In genomic region chrX:43592597-43592996, GRCh38 we compare ENCODE assay signal across 22 cellular contexts.
"Had no signal": no experiment of that assay in that cellular context is flagged by ENCODE, and none has a peak within 500 bp of the region (broad histone marks: within the 10 kb centered on the region; RNA-seq: fewer than 3 reads in every experiment).

No MANE protein-coding gene starts in this region.

- H3K36me3 Mint-ChIP-seq: brain; stimulated activated effector memory CD8-positive, alpha-beta T cell treated with anti-CD3 and anti-CD28 coated beads, Interleukin-12 subunit alpha, Interleukin-12 subunit beta, amount 100 ng/mL, for 72 hours had no signal

- H3K27me3 ChIP-seq: right lobe of liver, uterus had no signal

- H3K27me3 Mint-ChIP-seq: stimulated activated naive CD8-positive, alpha-beta T cell treated with anti-CD3 and anti-CD28 coated beads, Interleukin-15, amount 100 ng/mL, for 72 hours had no signal

- H3K36me3 ChIP-seq: right lobe of liver, uterus had no signal

- H3K27ac Mint-ChIP-seq: activated CD8-positive, alpha-beta T cell treated with anti-CD3 and anti-CD28 coated beads, Interleukin-2, amount 10 ng/mL, durations not matched to agents 7 days and 5 days; activated naive CD8-positive, alpha-beta T cell treated with anti-CD3 and anti-CD28 coated beads, Interleukin-2, amount 50 U/mL, for 24 hours; activated T-helper 1 cell treated with anti-CD3 and anti-CD28 coated beads, Interleukin-12 subunit alpha, Interleukin-12 subunit beta, Interleukin-2, Interleukin-4 antibody, amounts not matched to agents 30 ng/mL and 10 ng/mL and 1 ng/mL, durations not matched to agents 14 hours and 24 hours and 36 hours; brain; nephron; stimulated activated effector memory CD8-positive, alpha-beta T cell treated with anti-CD3 and anti-CD28 coated beads, Interleukin-12 subunit alpha, Interleukin-12 subunit beta, amount 100 ng/mL, for 72 hours; stimulated activated naive CD8-positive, alpha-beta T cell treated with anti-CD3 and anti-CD28 coated beads, Interleukin-15, amount 100 ng/mL, for 72 hours had no signal

- ATAC-seq: activated CD8-positive, alpha-beta T cell treated with anti-CD3 and anti-CD28 coated beads, Interleukin-2, amount 10 ng/mL, durations not matched to agents 7 days and 5 days; activated naive CD8-positive, alpha-beta T cell treated with anti-CD3 and anti-CD28 coated beads, Interleukin-2, amount 50 U/mL, for 24 hours; stimulated activated effector memory CD8-positive, alpha-beta T cell treated with anti-CD3 and anti-CD28 coated beads, Interleukin-12 subunit alpha, Interleukin-12 subunit beta, amount 100 ng/mL, for 72 hours; stimulated activated naive CD8-positive, alpha-beta T cell treated with anti-CD3 and anti-CD28 coated beads, Interleukin-15, amount 100 ng/mL, for 72 hours had no signal

- H3K4me3 Mint-ChIP-seq: activated CD8-positive, alpha-beta T cell treated with anti-CD3 and anti-CD28 coated beads, Interleukin-2, amount 10 ng/mL, durations not matched to agents 7 days and 5 days; activated naive CD8-positive, alpha-beta T cell treated with anti-CD3 and anti-CD28 coated beads, Interleukin-2, amount 50 U/mL, for 24 hours; activated T-helper 1 cell treated with anti-CD3 and anti-CD28 coated beads, Interleukin-12 subunit alpha, Interleukin-12 subunit beta, Interleukin-2, Interleukin-4 antibody, amounts not matched to agents 30 ng/mL and 10 ng/mL and 1 ng/mL, durations not matched to agents 14 hours and 24 hours and 36 hours; brain; nephron; stimulated activated effector memory CD8-positive, alpha-beta T cell treated with anti-CD3 and anti-CD28 coated beads, Interleukin-12 subunit alpha, Interleukin-12 subunit beta, amount 100 ng/mL, for 72 hours; stimulated activated naive CD8-positive, alpha-beta T cell treated with anti-CD3 and anti-CD28 coated beads, Interleukin-15, amount 100 ng/mL, for 72 hours had no signal

- H3K9me3 ChIP-seq: right lobe of liver, uterus had no signal

- DNase-seq: activated CD4-positive, alpha-beta T cell treated with anti-CD3 and anti-CD28 coated beads for 1 hour; activated CD4-positive, alpha-beta T cell treated with anti-CD3 and anti-CD28 coated beads, Interleukin-2, amount 50 U/mL, for 1 hour; activated CD8-positive, alpha-beta T cell treated with anti-CD3 and anti-CD28 coated beads, Interleukin-2, amount 10 ng/mL, durations not matched to agents 7 days and 5 days; activated gamma-delta T cell; activated naive CD4-positive, alpha-beta T cell treated with anti-CD3 and anti-CD28 coated beads, Interleukin-2, amount 50 U/mL, for 16 hours; activated naive CD8-positive, alpha-beta T cell treated with anti-CD3 and anti-CD28 coated beads, Interleukin-2, amount 50 U/mL, for 24 hours; central memory CD4-positive, alpha-beta T cell; effector memory CD4-positive, alpha-beta T cell; foreskin fibroblast; mesenchymal stem cell; nucleus accumbens; stimulated activated CD4-positive, alpha-beta T cell treated with anti-CD3 and anti-CD28 coated beads, Interleukin-1b, Interleukin-23, amount 100 ng/mL, for 48 hours; stimulated activated naive CD8-positive, alpha-beta T cell treated with anti-CD3 and anti-CD28 coated beads, Interleukin-15, amount 100 ng/mL, for 72 hours; T-helper 9 cell; trophoblast cell; uterus had no signal

- H3K4me1 Mint-ChIP-seq: brain; stimulated activated effector memory CD8-positive, alpha-beta T cell treated with anti-CD3 and anti-CD28 coated beads, Interleukin-12 subunit alpha, Interleukin-12 subunit beta, amount 100 ng/mL, for 72 hours; stimulated activated naive CD8-positive, alpha-beta T cell treated with anti-CD3 and anti-CD28 coated beads, Interleukin-15, amount 100 ng/mL, for 72 hours had no signal

- H3K9me3 Mint-ChIP-seq: stimulated activated effector memory CD8-positive, alpha-beta T cell treated with anti-CD3 and anti-CD28 coated beads, Interleukin-12 subunit alpha, Interleukin-12 subunit beta, amount 100 ng/mL, for 72 hours; stimulated activated naive CD8-positive, alpha-beta T cell treated with anti-CD3 and anti-CD28 coated beads, Interleukin-15, amount 100 ng/mL, for 72 hours had no signal

- H3K4me1 ChIP-seq: uterus had no signal

- H3K27ac ChIP-seq: skin epidermis, uterus had no signal

- H3K4me3 ChIP-seq: right lobe of liver, skin epidermis, uterus had no signal
